11 cellular contexts compared by ENCODE assay signal in the genomic region with DNA sequence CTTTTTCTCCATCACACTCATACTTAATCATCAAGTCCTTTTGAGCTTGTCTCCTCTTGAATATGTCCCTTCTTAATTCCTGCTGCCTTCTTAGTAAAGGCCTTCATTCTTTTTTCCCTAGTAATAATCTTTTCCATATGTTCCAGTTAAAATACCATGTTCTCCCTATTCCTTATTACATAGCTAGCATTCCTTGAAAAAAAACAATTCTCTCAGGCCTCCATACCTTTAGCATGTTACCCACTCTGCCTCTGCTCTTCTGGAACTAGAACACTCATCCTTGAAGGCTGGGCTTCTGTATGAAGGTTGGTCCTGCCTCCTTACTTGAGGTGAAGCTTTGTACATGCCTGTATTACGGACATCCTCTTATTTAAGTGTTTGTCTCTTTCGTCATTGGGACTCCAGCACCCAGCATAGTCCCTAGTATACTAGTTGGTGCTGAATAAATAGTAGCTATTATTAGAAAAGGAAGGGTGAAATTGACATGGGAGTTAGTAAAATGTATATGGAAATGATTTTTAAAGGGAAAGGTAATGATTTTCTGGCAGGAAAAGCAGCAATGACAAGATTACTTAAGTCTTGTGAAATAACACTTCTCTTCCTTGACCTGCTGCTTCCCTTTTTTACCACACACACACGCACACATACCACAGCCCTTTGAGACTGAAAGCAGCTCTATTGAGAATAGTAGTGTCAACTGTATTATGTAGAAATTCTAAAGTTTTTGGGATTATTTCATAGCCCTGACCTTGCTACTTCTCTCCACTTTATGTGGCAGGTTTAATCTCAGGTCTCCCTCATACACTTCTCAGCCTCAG. TPM values are rescaled to one million over a fixed set of nuclear protein-coding genes. Genes with fewer than 3 reads are reported as not detected.
DNase-seq lines count a peak whose midpoint lies in the region; ATAC-seq and TF ChIP-seq lines count a peak whose summit lies in the region.
"Had no signal": no experiment of that assay in that cellular context is flagged by ENCODE, and none has a peak within 500 bp of the region (broad histone marks: within the 10 kb centered on the region; RNA-seq: fewer than 3 reads in every experiment).

No MANE protein-coding gene starts in this region.

- peak overlapping the region; percentile 25 for H3K27ac Mint-ChIP-seq in osteocyte (ENCODE audit: unreplicated experiment)

- no peaks in the 10 kb centered on the region for H3K9me3 Mint-ChIP-seq in osteocyte (ENCODE audit: unreplicated experiment)
- H3K9me3 Mint-ChIP-seq: activated T-cell treated with anti-CD3 and anti-CD28 coated beads, Interleukin-2, amount 50 U/mL, for 4 hours had no signal

- no peak for TF ChIP-seq CTCF in osteocyte (IDR thresholded peaks at IDR 0.05)

- H3K27me3 Mint-ChIP-seq in osteocyte (ENCODE audit: unreplicated experiment): no peaks in the 10 kb centered on the region

- peaks cover 16% of the 10 kb centered on the region for H3K4me1 Mint-ChIP-seq in osteocyte (ENCODE audit: unreplicated experiment)

- ATAC-seq in HG03280 (IDR thresholded peaks at IDR 0.05; ENCODE audit: unreplicated experiment) (no peak), GM18861 (IDR thresholded peaks at IDR 0.05; ENCODE audit: unreplicated experiment) (no peak)
- ATAC-seq: activated T-cell treated with anti-CD3 and anti-CD28 coated beads, Interleukin-2, amount 50 U/mL, for 4 hours had no signal

- no peak overlapping the region for H3K4me3 Mint-ChIP-seq in osteocyte (ENCODE audit: unreplicated experiment)
- H3K4me3 Mint-ChIP-seq: activated T-cell treated with anti-CD3 and anti-CD28 coated beads, Interleukin-2, amount 50 U/mL, for 4 hours had no signal

- DNase-seq in GM03348 (ENCODE audit: low spot score): peak; percentile 38
- DNase-seq in SIG-M5 (lab: John Stamatoyannopoulos, UW): peak; percentile 61
- peak; percentile 47 for DNase-seq in fibroblast of peridontal ligament (ENCODE audit: extremely low read depth)
- no peak for DNase-seq in osteocyte (ENCODE audit: extremely low spot score, unreplicated experiment)
- DNase-seq in COR-L47 (lab: John Stamatoyannopoulos, UW): no peak
- DNase-seq in 8988T: no peak
- DNase-seq: activated T-cell treated with anti-CD3 and anti-CD28 coated beads, Interleukin-2, amount 50 U/mL, for 4 hours; kidney; T-helper 9 cell had no signal

- H3K36me3 Mint-ChIP-seq in osteocyte (ENCODE audit: unreplicated experiment): peaks cover 23% of the 10 kb centered on the region

RNA-seq across cellular contexts. Expression of a gene that starts 45.6 kb away (rescaled TPM):
- total RNA-seq in osteocyte: 7.1 and 7.9 TPM in 2 replicates

Comparison
In these comparisons a context has a peak if more than half of its experiments do, and no peak if none do; other contexts are left out.
1. DNase-seq: peak in GM03348 (single experiment), SIG-M5 (single experiment) and fibroblast of peridontal ligament (single experiment); none in osteocyte (single experiment), COR-L47 (single experiment) and 8988T (single experiment).